ENCODE assay signal across 1 cellular context in the genomic region with DNA sequence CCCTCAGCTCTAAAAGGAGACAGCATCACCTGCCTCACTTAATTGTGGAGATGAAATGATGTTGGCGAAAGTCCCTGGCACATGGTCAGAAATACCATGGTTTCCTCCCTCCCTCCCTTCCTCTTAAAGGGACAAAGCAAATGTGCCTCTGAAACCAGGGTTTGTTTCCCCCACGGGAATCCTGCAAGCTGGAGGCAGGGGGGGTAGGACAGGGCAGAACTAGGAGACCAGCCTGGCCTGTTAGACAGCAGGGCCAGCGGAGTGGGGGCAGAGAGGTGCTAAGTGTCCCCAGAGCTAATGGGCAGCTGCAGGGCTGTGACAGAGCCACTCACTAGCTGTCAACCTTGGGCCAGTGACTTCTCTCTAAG.
TF ChIP-seq lines count a peak whose summit lies in the region.

No MANE protein-coding gene starts in this region.

TF ChIP-seq in HCT116, 20 proteins besides CTCF, POLR2A, EP300 and RAD21:
- TF ChIP-seq JUND (IDR thresholded peaks at IDR 0.05), result no peak
- no peak for TF ChIP-seq SIN3A (IDR thresholded peaks at IDR 0.05; ENCODE audit: low read depth)
- TF ChIP-seq ZFX (IDR thresholded peaks at IDR 0.05), result no peak
- TF ChIP-seq, protein P1, sequence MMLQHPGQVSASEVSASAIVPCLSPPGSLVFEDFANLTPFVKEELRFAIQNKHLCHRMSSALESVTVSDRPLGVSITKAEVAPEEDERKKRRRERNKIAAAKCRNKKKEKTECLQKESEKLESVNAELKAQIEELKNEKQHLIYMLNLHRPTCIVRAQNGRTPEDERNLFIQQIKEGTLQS (IDR thresholded peaks at IDR 0.05), result no peak
- no peak for TF ChIP-seq ZBTB33 (IDR thresholded peaks at IDR 0.05; ENCODE audit: extremely low read depth, insufficient replicate concordance, low read length)
- TF ChIP-seq ZNF274 (IDR thresholded peaks at IDR 0.05; ENCODE audit: low read depth, low read length), result no peak
- no peak for TF ChIP-seq TCF7L2 (IDR thresholded peaks at IDR 0.05; ENCODE audit: borderline replicate concordance, extremely low read depth, insufficient read depth, insufficient read length)
- no peak for TF ChIP-seq ELF1 (IDR thresholded peaks at IDR 0.05; ENCODE audit: borderline replicate concordance, low read depth)
- no peak for TF ChIP-seq EGR1 (IDR thresholded peaks at IDR 0.05; ENCODE audit: low read depth)
- no peak for TF ChIP-seq POLR2AphosphoS5 (IDR thresholded peaks at IDR 0.05; ENCODE audit: low read depth, low read length)
- TF ChIP-seq EZH2 (IDR thresholded peaks at IDR 0.05), result no peak
- no peak for TF ChIP-seq SP1 (IDR thresholded peaks at IDR 0.05; ENCODE audit: low read depth)
- no peak for TF ChIP-seq MAX (IDR thresholded peaks at IDR 0.05)
- no peak for TF ChIP-seq CEBPB (IDR thresholded peaks at IDR 0.05; ENCODE audit: low read depth)
- TF ChIP-seq CBX3 (IDR thresholded peaks at IDR 0.05; ENCODE audit: low read depth), result no peak
- no peak for TF ChIP-seq YY1 (IDR thresholded peaks at IDR 0.05; ENCODE audit: extremely low read depth, insufficient replicate concordance, low read depth, low read length)
- no peak for TF ChIP-seq FOSL1 (IDR thresholded peaks at IDR 0.05; ENCODE audit: low read depth)
- TF ChIP-seq SRF (IDR thresholded peaks at IDR 0.05; ENCODE audit: low read depth), result no peak
- TF ChIP-seq EZH2phosphoT487 (IDR thresholded peaks at IDR 0.05; ENCODE audit: borderline replicate concordance), result no peak
- TF ChIP-seq REST (IDR thresholded peaks at IDR 0.05; ENCODE audit: low read depth), result no peak
TF ChIP-seq in HCT116: peak in this region for 0.
